1 cellular context compared by ENCODE assay signal in the genomic region with DNA sequence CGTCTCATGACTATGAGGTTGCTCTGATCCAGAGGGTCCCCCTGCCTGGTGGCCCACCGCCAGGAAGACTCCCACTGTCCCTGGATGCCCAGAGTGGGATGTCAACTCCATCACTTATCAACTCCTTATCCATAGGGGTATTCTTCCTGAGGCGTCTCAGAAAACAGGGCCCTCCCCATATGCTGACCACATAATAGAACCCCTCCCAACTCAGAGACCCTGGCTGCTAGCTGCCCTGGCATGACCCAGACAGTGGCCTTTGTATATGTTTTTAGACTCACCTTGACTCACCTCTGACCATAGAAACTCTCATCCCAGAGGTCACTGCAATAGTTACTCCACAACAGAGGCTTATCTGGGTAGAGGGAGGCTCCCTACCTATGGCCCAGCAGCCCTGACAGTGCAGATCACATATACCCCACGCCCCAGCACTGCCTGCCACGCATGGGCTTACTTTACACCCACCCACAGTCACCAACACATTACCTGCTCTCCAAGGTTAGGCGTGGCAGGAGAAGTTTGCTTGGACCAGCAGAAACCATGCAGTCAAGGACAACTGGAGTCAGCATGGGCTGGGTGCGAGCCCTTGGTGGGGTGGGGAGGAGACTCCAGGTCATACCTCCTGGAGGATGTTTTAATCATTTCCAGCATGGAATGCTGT.
TF ChIP-seq lines count a peak whose summit lies in the region.

No MANE protein-coding gene starts in this region.

TF ChIP-seq in HepG2, 621 proteins besides CTCF, POLR2A, EP300 and RAD21 (continued from another document):
- TF ChIP-seq ZNF614 (CRISPR knock-in tag; IDR thresholded peaks at IDR 0.05; ENCODE audit: borderline replicate concordance) (0 out of 2 replicates have a peak, but pooled peaks have one; percentile 21), KLF12 (CRISPR knock-in tag; IDR thresholded peaks at IDR 0.05; ENCODE audit: borderline replicate concordance) (peak; percentile 63; the same call in 1 of the 2 replicates), SAP130 (CRISPR knock-in tag; IDR thresholded peaks at IDR 0.05; ENCODE audit: low read depth) (peak; percentile 27; the same call in 1 of the 2 replicates), RELA (CRISPR knock-in tag; IDR thresholded peaks at IDR 0.05) (no peak), MED13 (CRISPR knock-in tag; IDR thresholded peaks at IDR 0.05) (no peak), MED1 (CRISPR knock-in tag; IDR thresholded peaks at IDR 0.05) (peak; percentile 83), AGO1 (IDR thresholded peaks at IDR 0.05; ENCODE audit: low read depth, low read length, poor library complexity, severe bottlenecking) (no peak), NR2F2 (IDR thresholded peaks at IDR 0.05; ENCODE audit: borderline replicate concordance, low read depth) (peak; percentile 52; the same call in 1 of the 2 replicates), NRL (CRISPR knock-in tag; IDR thresholded peaks at IDR 0.05; ENCODE audit: borderline replicate concordance) (no peak), ZSCAN29 (CRISPR knock-in tag; conservative IDR thresholded peaks at IDR 0.05) (no peak), TEAD3 (CRISPR knock-in tag; optimal IDR thresholded peaks at IDR 0.05; ENCODE audit: borderline replicate concordance) (peak; percentile 63), MLX (CRISPR knock-in tag; IDR thresholded peaks at IDR 0.05) (no peak; the same call in 1 of the 2 replicates), NPAS2 (CRISPR knock-in tag; IDR thresholded peaks at IDR 0.05; ENCODE audit: borderline replicate concordance) (no peak), ZNF615 (CRISPR knock-in tag; IDR thresholded peaks at IDR 0.05; ENCODE audit: borderline replicate concordance) (no peak), HIC2 (CRISPR knock-in tag; IDR thresholded peaks at IDR 0.05; ENCODE audit: low read depth) (0 out of 2 replicates have a peak, but pooled peaks have one; percentile 36), NFE2L1 (CRISPR knock-in tag; IDR thresholded peaks at IDR 0.05; ENCODE audit: borderline replicate concordance) (0 out of 2 replicates have a peak, but pooled peaks have one; percentile 13)
- TF ChIP-seq, protein P1, sequence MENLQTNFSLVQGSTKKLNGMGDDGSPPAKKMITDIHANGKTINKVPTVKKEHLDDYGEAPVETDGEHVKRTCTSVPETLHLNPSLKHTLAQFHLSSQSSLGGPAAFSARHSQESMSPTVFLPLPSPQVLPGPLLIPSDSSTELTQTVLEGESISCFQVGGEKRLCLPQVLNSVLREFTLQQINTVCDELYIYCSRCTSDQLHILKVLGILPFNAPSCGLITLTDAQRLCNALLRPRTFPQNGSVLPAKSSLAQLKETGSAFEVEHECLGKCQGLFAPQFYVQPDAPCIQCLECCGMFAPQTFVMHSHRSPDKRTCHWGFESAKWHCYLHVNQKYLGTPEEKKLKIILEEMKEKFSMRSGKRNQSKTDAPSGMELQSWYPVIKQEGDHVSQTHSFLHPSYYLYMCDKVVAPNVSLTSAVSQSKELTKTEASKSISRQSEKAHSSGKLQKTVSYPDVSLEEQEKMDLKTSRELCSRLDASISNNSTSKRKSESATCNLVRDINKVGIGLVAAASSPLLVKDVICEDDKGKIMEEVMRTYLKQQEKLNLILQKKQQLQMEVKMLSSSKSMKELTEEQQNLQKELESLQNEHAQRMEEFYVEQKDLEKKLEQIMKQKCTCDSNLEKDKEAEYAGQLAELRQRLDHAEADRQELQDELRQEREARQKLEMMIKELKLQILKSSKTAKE (CRISPR knock-in tag; IDR thresholded peaks at IDR 0.05; ENCODE audit: borderline replicate concordance): peak; percentile 83
